ENCODE assay signal across 9 cellular contexts in the genomic region with DNA sequence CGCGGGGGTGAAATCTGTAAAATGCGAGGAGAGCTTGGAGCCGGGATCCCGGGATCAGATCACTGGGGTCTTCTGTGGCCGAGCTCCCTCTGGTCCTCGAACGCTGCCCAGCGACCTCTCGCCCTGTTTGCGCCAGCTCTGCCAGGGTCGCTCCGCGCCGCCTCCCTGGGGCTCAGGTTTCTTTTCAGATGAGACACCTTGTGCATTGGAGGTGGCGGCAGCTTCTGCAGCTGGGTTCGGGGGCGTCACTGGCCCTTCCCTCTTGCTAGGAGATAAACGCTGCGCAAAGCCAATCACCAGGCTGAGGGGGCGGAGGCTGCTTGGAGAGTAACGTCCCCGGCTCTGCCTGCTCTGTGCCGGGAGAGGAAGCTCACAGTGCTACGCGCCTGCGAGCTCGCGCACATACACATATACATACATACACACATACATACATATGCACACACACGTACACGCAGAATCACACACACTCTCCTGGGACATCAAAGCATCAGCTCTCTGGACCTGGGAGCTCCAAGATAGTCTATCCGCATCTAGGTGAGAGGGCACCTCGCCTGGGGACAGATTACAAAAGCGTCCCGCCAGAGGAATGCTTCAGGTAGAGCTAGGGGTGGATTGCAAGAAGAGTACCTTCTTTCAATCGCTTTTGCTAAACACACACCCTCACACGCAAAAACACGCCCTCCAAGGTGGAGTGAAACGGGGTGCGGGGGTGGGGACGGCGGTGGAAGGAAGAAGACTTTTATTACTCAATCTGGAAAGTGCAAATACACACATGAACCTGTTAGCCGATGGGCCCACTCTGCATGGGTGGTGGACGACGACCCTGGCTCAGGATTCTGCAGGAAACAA. TPM values are rescaled to one million over a fixed set of nuclear protein-coding genes. Genes with fewer than 3 reads are reported as not detected.
A peak's percentile ranks its signal among the peaks of the same experiment; 100 is the strongest.
DNase-seq lines count a peak whose midpoint lies in the region; ATAC-seq and TF ChIP-seq lines count a peak whose summit lies in the region.
"Had no signal": no experiment of that assay in that cellular context is flagged by ENCODE, and none has a peak within 500 bp of the region (broad histone marks: within the 10 kb centered on the region; RNA-seq: fewer than 3 reads in every experiment).

A gene with protein sequence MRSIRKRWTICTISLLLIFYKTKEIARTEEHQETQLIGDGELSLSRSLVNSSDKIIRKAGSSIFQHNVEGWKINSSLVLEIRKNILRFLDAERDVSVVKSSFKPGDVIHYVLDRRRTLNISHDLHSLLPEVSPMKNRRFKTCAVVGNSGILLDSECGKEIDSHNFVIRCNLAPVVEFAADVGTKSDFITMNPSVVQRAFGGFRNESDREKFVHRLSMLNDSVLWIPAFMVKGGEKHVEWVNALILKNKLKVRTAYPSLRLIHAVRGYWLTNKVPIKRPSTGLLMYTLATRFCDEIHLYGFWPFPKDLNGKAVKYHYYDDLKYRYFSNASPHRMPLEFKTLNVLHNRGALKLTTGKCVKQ (minus strand): TSS at position 247 of the 852 bp plus-strand sequence. CDS start 327 bp downstream, outside the sequence.

- peaks cover 49% of the 10 kb centered on the region for H3K27me3 ChIP-seq in MG63
- H3K27me3 ChIP-seq in transverse colon = peaks cover 48% of the 10 kb centered on the region

- DNase-seq in DMS53 treated with DMSO at 0.1 percent for 48 hours (lab: John Stamatoyannopoulos, UW; ENCODE audit: unreplicated experiment) (peak; percentile 82), MG63 (peak; percentile 43), SKM-1 (lab: John Stamatoyannopoulos, UW; ENCODE audit: unreplicated experiment) (peak; percentile 86), left cardiac atrium (peak; percentile 89), posterior vena cava (ENCODE audit: low spot score) (peak; percentile 93), transverse colon (peak; percentile 90)
- peak; percentile 92 for DNase-seq in activated naive CD8-positive, alpha-beta T cell treated with anti-CD3 and anti-CD28 coated beads for 36 hours

- H3K9me3 ChIP-seq in MG63 = no peaks in the 10 kb centered on the region; the same call in 1 of the 2 replicates
- H3K9me3 ChIP-seq in transverse colon = no peaks in the 10 kb centered on the region

- peaks cover 40% of the 10 kb centered on the region for H3K4me1 Mint-ChIP-seq in activated naive CD8-positive, alpha-beta T cell treated with anti-CD3 and anti-CD28 coated beads for 36 hours

- H3K9me3 Mint-ChIP-seq in activated naive CD8-positive, alpha-beta T cell treated with anti-CD3 and anti-CD28 coated beads for 36 hours = no peaks in the 10 kb centered on the region

- no peaks in the 10 kb centered on the region for H3K36me3 ChIP-seq in MG63
- H3K36me3 ChIP-seq in transverse colon = no peaks in the 10 kb centered on the region

- 4 to 8% methylated on average over 13 to 45 of the region's 45 CpGs for WGBS in transverse colon (ENCODE audit: low coverage in 1 of 2), 2 donors

- TF ChIP-seq CTCF in transverse colon (IDR thresholded peaks at IDR 0.05) = no peak

- H3K4me3 Mint-ChIP-seq in activated naive CD8-positive, alpha-beta T cell treated with anti-CD3 and anti-CD28 coated beads for 36 hours = peak within 1 kb of the TSS; percentile 97

- peak; percentile 73 for ATAC-seq in GM21825 (IDR thresholded peaks at IDR 0.05; ENCODE audit: unreplicated experiment)
- peak; percentile 85 to 90 for ATAC-seq in left cardiac atrium

- in situ Hi-C loops in transverse colon (cut with MboI; ENCODE audit: low pct_ligation_motif_present in 1 of 4, low pct_unique_long_range_greater_than_20kb in 1 of 4, low sequenced_read_pairs in 3 of 4) = no loop called here

- no peak for TF ChIP-seq EP300 in transverse colon (IDR thresholded peaks at IDR 0.05; ENCODE audit: low read depth)

- H3K4me3 ChIP-seq in MG63 (no peak within 1 kb of the TSS), transverse colon (peak within 1 kb of the TSS; percentile 16 to 58 (median 35))

- TF ChIP-seq POLR2A in transverse colon (IDR thresholded peaks at IDR 0.05) = peak; percentile 86

- peaks cover 0 to 16% (median 0%) of the 10 kb centered on the region in 4 donors for H3K4me1 ChIP-seq in transverse colon

- H3K27me3 Mint-ChIP-seq in activated naive CD8-positive, alpha-beta T cell treated with anti-CD3 and anti-CD28 coated beads for 36 hours = no peaks in the 10 kb centered on the region

- peak within 1 kb of the TSS; percentile 99 for H3K27ac Mint-ChIP-seq in activated naive CD8-positive, alpha-beta T cell treated with anti-CD3 and anti-CD28 coated beads for 36 hours

- intact Hi-C loops in left cardiac atrium (cut with DNase I) (loop anchor here in 1 of 2 donors (10.0 kb wide), 1 partner anchor 278 kb away; no protein-coding TSS in a partner anchor), posterior vena cava (cut with DNase I) (no loop called here), transverse colon (cut with DNase I; ENCODE audit: low total_unique reads) (no loop called here)

- peaks cover 13% of the 10 kb centered on the region for H3K36me3 Mint-ChIP-seq in activated naive CD8-positive, alpha-beta T cell treated with anti-CD3 and anti-CD28 coated beads for 36 hours

- H3K27ac ChIP-seq in transverse colon = peak within 1 kb of the TSS; percentile 76 to 82 (median 80)
- H3K27ac ChIP-seq: epithelial cell of prostate had no signal

RNA-seq across cellular contexts. Expression of the gene that starts here (rescaled TPM):
- total RNA-seq in MG63 (2014; rRNA removed; shearing (Covaris generic); ENCODE audit: low replicate concordance) = not detected in 2 replicates
- total RNA-seq in activated naive CD8-positive, alpha-beta T cell treated with anti-CD3 and anti-CD28 coated beads for 36 hours = 10 to 100 TPM; 14.6 to 17.3 TPM
- total RNA-seq in left cardiac atrium = 1 to 10 TPM; 4.9 to 8.1 TPM
- 10 to 100 TPM in 1 of 2 donors, 1 to 10 TPM in 1; 5.6 to 13.6 TPM for total RNA-seq in posterior vena cava
- 1 to 10 TPM in 3 of 4 donors, under 1 TPM in 1; 0.37 to 6.0 (median 2.2) TPM for total RNA-seq in transverse colon

Comparison
In these comparisons a context has a peak if more than half of its experiments do, and no peak if none do; other contexts are left out.
1. Peak in DNase-seq in MG63; RNA of the gene not detected or under 1 TPM.
2. DNase-seq: peak in every context shown above with its lines; median percentile 93 in posterior vena cava; 92 in activated naive CD8-positive, alpha-beta T cell treated with anti-CD3 and anti-CD28 coated beads for 36 hours; 90 in transverse colon; 89 in left cardiac atrium; 86 in SKM-1; 82 in DMS53 treated with DMSO at 0.1 percent for 48 hours; 43 in MG63.